Comparison of ENCODE assay signal across 27 cellular contexts in genomic region chr20:57759724-57760123, GRCh38. TPM values are rescaled to one million over a fixed set of nuclear protein-coding genes. Genes with fewer than 3 reads are reported as not detected.
"Had no signal": no experiment of that assay in that cellular context is flagged by ENCODE, and none has a peak within 500 bp of the region (broad histone marks: within the 10 kb centered on the region; RNA-seq: fewer than 3 reads in every experiment).

No MANE protein-coding gene starts in this region.

- H3K4me3 Mint-ChIP-seq: immature natural killer cell; natural killer cell treated with Interleukin-12 subunit alpha and Interleukin-12 subunit beta and Interleukin-15 and Interleukin-18, amount 100 ng/mL, for 72 hours; stimulated activated memory B cell treated with anti-CD40 and anti-IgM and Interleukin-4, amounts not matched to agents 10 μg/mL and 1 μg/mL and 100 μg/mL, for 72 hours; stimulated activated naive CD8-positive, alpha-beta T cell treated with anti-CD3 and anti-CD28 coated beads, Interleukin-15, Interleukin-2, amounts not matched to agents 100 ng/mL and 50 ng/mL, for 24 hours had no signal

- H3K27ac ChIP-seq: dorsolateral prefrontal cortex, epithelial cell of prostate, esophagus squamous epithelium, gastroesophageal sphincter, parathyroid adenoma, psoas muscle, right lobe of liver, spleen, testis, tibial nerve had no signal

- H3K4me3 ChIP-seq: dorsolateral prefrontal cortex, esophagus squamous epithelium, gastroesophageal sphincter, mucosa of descending colon, psoas muscle, right lobe of liver, spleen, testis, tibial nerve had no signal

- H3K9ac ChIP-seq: parathyroid adenoma had no signal

- FAIRE-seq: endometrium, kidney had no signal

- H3K27me3 ChIP-seq: gastroesophageal sphincter, right lobe of liver, spleen, testis, tibial nerve had no signal

- H3K9me3 ChIP-seq: esophagus squamous epithelium, mucosa of descending colon, psoas muscle, right lobe of liver, testis had no signal

- ATAC-seq: gastroesophageal sphincter; left cardiac atrium; mucosa of descending colon; natural killer cell treated with Interleukin-12 subunit alpha and Interleukin-12 subunit beta and Interleukin-15 and Interleukin-18, amount 100 ng/mL, for 72 hours; psoas muscle; right lobe of liver; stimulated activated memory B cell treated with anti-CD40 and anti-IgM and Interleukin-4, amounts not matched to agents 10 μg/mL and 1 μg/mL and 100 μg/mL, for 72 hours had no signal

- H3K36me3 Mint-ChIP-seq: immature natural killer cell; natural killer cell treated with Interleukin-12 subunit alpha and Interleukin-12 subunit beta and Interleukin-15 and Interleukin-18, amount 100 ng/mL, for 72 hours; stimulated activated memory B cell treated with anti-CD40 and anti-IgM and Interleukin-4, amounts not matched to agents 10 μg/mL and 1 μg/mL and 100 μg/mL, for 72 hours had no signal

- DNase-seq: central memory CD4-positive, alpha-beta T cell; cortex of kidney; dorsolateral prefrontal cortex; effector CD8-positive, alpha-beta T cell; esophagus squamous epithelium; foreskin fibroblast; glutamatergic neuron; immature natural killer cell; kidney; left cardiac atrium; mucosa of descending colon; psoas muscle; retina; right lobe of liver; spleen; stimulated activated CD4-positive, alpha-beta T cell treated with anti-CD3 and anti-CD28 coated beads, Interleukin-15, amount 100 ng/mL, for 24 hours; stimulated activated CD4-positive, alpha-beta T cell treated with anti-CD3 and anti-CD28 coated beads, Interleukin-1b, Interleukin-23, amount 100 ng/mL, for 48 hours; stimulated activated CD4-positive, alpha-beta T cell treated with anti-CD3 and anti-CD28 coated beads, Interleukin-4, amount 100 ng/mL, for 24 hours; testis had no signal

- H3K4me1 ChIP-seq: esophagus squamous epithelium, gastroesophageal sphincter, parathyroid adenoma, psoas muscle, right lobe of liver, spleen, testis, tibial nerve had no signal

- H3K36me3 ChIP-seq: esophagus squamous epithelium, gastroesophageal sphincter, right lobe of liver, spleen, tibial nerve had no signal

- H3K27ac Mint-ChIP-seq: immature natural killer cell; natural killer cell treated with Interleukin-12 subunit alpha and Interleukin-12 subunit beta and Interleukin-15 and Interleukin-18, amount 100 ng/mL, for 72 hours; stimulated activated memory B cell treated with anti-CD40 and anti-IgM and Interleukin-4, amounts not matched to agents 10 μg/mL and 1 μg/mL and 100 μg/mL, for 72 hours; stimulated activated naive CD8-positive, alpha-beta T cell treated with anti-CD3 and anti-CD28 coated beads, Interleukin-15, Interleukin-2, amounts not matched to agents 100 ng/mL and 50 ng/mL, for 24 hours had no signal

- H3K4me1 Mint-ChIP-seq: immature natural killer cell; stimulated activated memory B cell treated with anti-CD40 and anti-IgM and Interleukin-4, amounts not matched to agents 10 μg/mL and 1 μg/mL and 100 μg/mL, for 72 hours had no signal

- H3K9me3 Mint-ChIP-seq: natural killer cell treated with Interleukin-12 subunit alpha and Interleukin-12 subunit beta and Interleukin-15 and Interleukin-18, amount 100 ng/mL, for 72 hours; stimulated activated naive CD8-positive, alpha-beta T cell treated with anti-CD3 and anti-CD28 coated beads, Interleukin-15, Interleukin-2, amounts not matched to agents 100 ng/mL and 50 ng/mL, for 24 hours had no signal

RNA-seq across cellular contexts. Expression of gene PMEPA1, which starts 49.9 kb away (rescaled TPM):
- polyA plus RNA-seq: immature natural killer cell had no signal
